In genomic region chr3:52385157-52385556, GRCh38 we compare ENCODE assay signal across 9 cellular contexts. TPM values are rescaled to one million over a fixed set of nuclear protein-coding genes. Genes with fewer than 3 reads are reported as not detected.
DNase-seq lines count a peak whose midpoint lies in the region; ATAC-seq and TF ChIP-seq lines count a peak whose summit lies in the region.
"Had no signal": no experiment of that assay in that cellular context is flagged by ENCODE, and none has a peak within 500 bp of the region (broad histone marks: within the 10 kb centered on the region; RNA-seq: fewer than 3 reads in every experiment).

No MANE protein-coding gene starts in this region.

- H3K27ac Mint-ChIP-seq in CD14-positive monocyte (no peak overlapping the region), GM23338 (no peak overlapping the region)
- H3K27ac Mint-ChIP-seq: IgD-negative memory B cell had no signal

- no peak overlapping the region for H3K4me3 ChIP-seq in GM23338
- no peak overlapping the region for H3K4me3 ChIP-seq in ascending aorta

- ATAC-seq in GM23338 (peak; percentile 92), HG02852 (IDR thresholded peaks at IDR 0.05; ENCODE audit: unreplicated experiment) (no peak)

- H3K36me3 Mint-ChIP-seq in CD14-positive monocyte = peaks cover 17 to 25% of the 10 kb centered on the region in 2 donors
- H3K36me3 Mint-ChIP-seq in GM23338 (ENCODE audit: low read depth) = no peaks in the 10 kb centered on the region

- H3K36me3 ChIP-seq in GM23338 (ENCODE audit: insufficient read depth) (no peaks in the 10 kb centered on the region), ascending aorta (peaks cover 9 to 14% of the 10 kb centered on the region in 2 donors)

- no peaks in the 10 kb centered on the region for H3K79me2 ChIP-seq in GM23338 (replicated peaks; ENCODE audit: insufficient read depth)

- no peaks in the 10 kb centered on the region for H3K27me3 ChIP-seq in GM23338 (ENCODE audit: insufficient read depth)
- H3K27me3 ChIP-seq in ascending aorta = no peaks in the 10 kb centered on the region

- no peak overlapping the region for H3K4me2 ChIP-seq in GM23338

- peaks cover 0 to 2% (median 0%) of the 10 kb centered on the region in 7 donors for H3K9me3 Mint-ChIP-seq in CD14-positive monocyte
- no peaks in the 10 kb centered on the region; the same call in 2 of the 3 replicates for H3K9me3 Mint-ChIP-seq in GM23338
- H3K9me3 Mint-ChIP-seq: IgD-negative memory B cell had no signal

- H2AFZ ChIP-seq in GM23338 = peak overlapping the region; percentile 96

- DNase-seq in CD14-positive monocyte (ENCODE audit: low spot score) (no peak), GM23338 (ENCODE audit: low spot score) (peak; percentile 96), germinal center (ENCODE audit: low spot score) (peak; percentile 53), ascending aorta (ENCODE audit: low spot score in 2 of 2) (no peak), LoVo (ENCODE audit: low spot score) (no peak), hypothalamus (lab: John Stamatoyannopoulos, UW) (no peak)

- H3K4me3 Mint-ChIP-seq in CD14-positive monocyte (no peak overlapping the region), GM23338 (0 out of 3 replicates have a peak overlapping the region, but pooled peaks have one; percentile 24)
- H3K4me3 Mint-ChIP-seq: IgD-negative memory B cell had no signal

- H3F3A ChIP-seq in GM23338 (replicated peaks; ENCODE audit: low read depth) = 0 out of 2 replicates have a peak, but pooled peaks cover 2% of the 10 kb centered on the region

- intact Hi-C loops in CD14-positive monocyte (cut with micrococcal nuclease) (no loop called here), ascending aorta (cut with DNase I) (no loop called here)

- H3K27me3 Mint-ChIP-seq in CD14-positive monocyte (ENCODE audit: low read depth in 3 of 3) (no peaks in the 10 kb centered on the region), GM23338 (ENCODE audit: insufficient read depth, low read depth, poor library complexity) (peaks cover 6% of the 10 kb centered on the region)
- H3K27me3 Mint-ChIP-seq: IgD-negative memory B cell had no signal

- H4K20me1 ChIP-seq in GM23338 (replicated peaks; ENCODE audit: insufficient read depth) = no peaks in the 10 kb centered on the region

- H3K27ac ChIP-seq in GM23338 (ENCODE audit: low read depth) (no peak overlapping the region), ascending aorta (no peak overlapping the region)

- H3K4me1 ChIP-seq in GM23338 (ENCODE audit: insufficient read depth) = peaks cover 3% of the 10 kb centered on the region; the same call in 1 of the 2 replicates
- no peaks in the 10 kb centered on the region for H3K4me1 ChIP-seq in ascending aorta

- TF ChIP-seq CTCF in CD14-positive monocyte (IDR thresholded peaks at IDR 0.05) = peak; percentile 29
- peak; percentile 86 to 100 for TF ChIP-seq CTCF in GM23338 (conservative IDR thresholded peaks at IDR 0.05; ENCODE audit: low read depth in 2 of 2)
- no peak for TF ChIP-seq CTCF in ascending aorta (IDR thresholded peaks at IDR 0.05)

- no peaks in the 10 kb centered on the region for H3K9me2 ChIP-seq in GM23338 (ENCODE audit: insufficient read depth)

- H3K4me1 Mint-ChIP-seq in CD14-positive monocyte (peaks cover 20% of the 10 kb centered on the region), GM23338 (peaks cover 9% of the 10 kb centered on the region)

- TF ChIP-seq POLR2A in Raji (IDR thresholded peaks at IDR 0.05; ENCODE audit: insufficient read depth, low read depth, low read length) = 0 out of 2 replicates have a peak, but pooled peaks have one; percentile 17

- H3K9me3 ChIP-seq in ascending aorta = no peaks in the 10 kb centered on the region

TF ChIP-seq in GM23338, 12 proteins besides CTCF, POLR2A, EP300 and RAD21:
- TF ChIP-seq CREB1 (CRISPR knock-in tag; IDR thresholded peaks at IDR 0.05; ENCODE audit: low read depth) (peak; percentile 49; the same call in 1 of the 2 replicates), STAT1 (IDR thresholded peaks at IDR 0.05; ENCODE audit: unreplicated experiment) (no peak)

RNA-seq across cellular contexts. Expression of gene BAP1, which starts 24.7 kb away (rescaled TPM):
- polyA plus RNA-seq in CD14-positive monocyte (10 to 100 TPM; 11.2 to 12.9 TPM), GM23338 (2016; fragmentation: Nextera tagmentation; extraction: Ambion mirVana) (28.5 and 30.4 TPM in 2 replicates)
- total RNA-seq in GM23338 (2014; rRNA removed; shearing (Covaris generic)) = 78.1 and 95.7 TPM in 2 replicates
- total RNA-seq in ascending aorta = 90.7 TPM

RNA-seq across cellular contexts. Expression of gene PHF7, which starts 25.3 kb away (rescaled TPM):
- polyA plus RNA-seq in CD14-positive monocyte = 1 to 10 TPM; 3.3 to 6.2 TPM
- total RNA-seq in GM23338 (2014; rRNA removed; shearing (Covaris generic)) = 7.0 and 12.2 TPM in 2 replicates
- 16.3 and 17.1 TPM in 2 replicates for polyA plus RNA-seq in GM23338 (2016; fragmentation: Nextera tagmentation; extraction: Ambion mirVana)
- not detected for total RNA-seq in ascending aorta

RNA-seq across cellular contexts. Expression of gene SEMA3G, which starts 59.7 kb away (rescaled TPM):
- not detected for polyA plus RNA-seq in CD14-positive monocyte
- 2.2 and 2.5 TPM in 2 replicates for total RNA-seq in GM23338 (2014; rRNA removed; shearing (Covaris generic))
- polyA plus RNA-seq in GM23338 (2016; fragmentation: Nextera tagmentation; extraction: Ambion mirVana) = 0.47 and 0.56 TPM in 2 replicates
- total RNA-seq in ascending aorta = 163 TPM

Comparison
In these comparisons a context has a peak if more than half of its experiments do, and no peak if none do; other contexts are left out.
1. DNase-seq: peak in GM23338 (single experiment) and germinal center (single experiment); none in CD14-positive monocyte (single experiment), ascending aorta (0 of 2), LoVo (single experiment) and hypothalamus (0 of 51).
2. CTCF ChIP-seq: peak in CD14-positive monocyte (single experiment) and GM23338 (2 of 2); none in ascending aorta (0 of 3).
3. RNA of gene SEMA3G, which starts 59.7 kb away (total RNA-seq): 163 TPM in ascending aorta (single experiment); 2.2 to 2.5 TPM in GM23338; every median in the first group is over 10 times any median in the second.